Comparison of ENCODE assay signal across 15 cellular contexts in genomic region chr1:37633950-37634553, GRCh38. TPM values are rescaled to one million over a fixed set of nuclear protein-coding genes. Genes with fewer than 3 reads are reported as not detected.
DNase-seq lines count a peak whose midpoint lies in the region; ATAC-seq and TF ChIP-seq lines count a peak whose summit lies in the region.
"Had no signal": no experiment of that assay in that cellular context is flagged by ENCODE, and none has a peak within 500 bp of the region (broad histone marks: within the 10 kb centered on the region; RNA-seq: fewer than 3 reads in every experiment).

No MANE protein-coding gene starts in this region.

- peaks cover 3% of the 10 kb centered on the region; the same call in 1 of the 2 replicates for H4K20me1 ChIP-seq in PC-3 (ENCODE audit: low read length)

- TF ChIP-seq POLR2A in spleen (IDR thresholded peaks at IDR 0.05): no peak

- H3K27ac ChIP-seq in WERI-Rb-1 (peak overlapping the region; percentile 6; the same call in 1 of the 2 replicates), spleen (no peak overlapping the region), PC-3 (ENCODE audit: low read length) (no peak overlapping the region)
- H3K27ac ChIP-seq: 22Rv1, SK-N-MC had no signal

- intact Hi-C loops in spleen (cut with DNase I; ENCODE audit: low total_unique reads): no loop called here
- intact Hi-C loops in PC-3 (cut with micrococcal nuclease): no loop called here

- H3F3A ChIP-seq in PC-3 (ENCODE audit: low read length, unreplicated experiment): no peaks in the 10 kb centered on the region

- no peaks in the 10 kb centered on the region for H3K79me2 ChIP-seq in PC-3 (ENCODE audit: low read length)

- CTCF ChIA-PET in PC-3 (lab: Charles Lee): no interaction called here

- H3K4me2 ChIP-seq in PC-3 (ENCODE audit: low read length): no peak overlapping the region

- H3K4me3 ChIP-seq in WERI-Rb-1 (ENCODE audit: low read depth, low read length) (peak overlapping the region; percentile 68), spleen (peak overlapping the region in 7 of 8 donors; percentile 17 to 60 (median 21)), PC-3 (ENCODE audit: low read length) (no peak overlapping the region)
- H3K4me3 ChIP-seq: SK-N-MC had no signal

- H3K9me2 ChIP-seq in PC-3 (replicated peaks; ENCODE audit: low read length): no peaks in the 10 kb centered on the region

- no peak overlapping the region for H3K9ac ChIP-seq in PC-3 (ENCODE audit: low read length)

- 4 to 9% (median 4%) methylated on average over 34 to 40 of the region's 40 CpGs for WGBS in spleen, 5 donors

- H3K4me1 ChIP-seq in spleen (peaks cover 0 to 22% (median 14%) of the 10 kb centered on the region in 6 donors), PC-3 (ENCODE audit: insufficient read depth, low read length) (no peaks in the 10 kb centered on the region)

- POLR2A ChIA-PET in PC-3 (lab: Charles Lee; ENCODE audit: unreplicated experiment): no interaction called here

- peak; percentile 40 for DNase-seq in DMS 273 (lab: John Stamatoyannopoulos, UW; ENCODE audit: unreplicated experiment)
- no peak for DNase-seq in DMS 273 treated with DMSO at 0.1 percent for 48 hours (lab: John Stamatoyannopoulos, UW)
- no peak for DNase-seq in WERI-Rb-1
- peak; percentile 67 for DNase-seq in left kidney (ENCODE audit: low read depth, low spot score)
- DNase-seq in spleen: no peak
- DNase-seq in NCI-H82 treated with DMSO at 0.1 percent for 48 hours (lab: John Stamatoyannopoulos, UW; ENCODE audit: unreplicated experiment): no peak
- no peak for DNase-seq in NCI-H2107 treated with DMSO at 0.1 percent for 48 hours (lab: John Stamatoyannopoulos, UW; ENCODE audit: unreplicated experiment)
- no peak for DNase-seq in PC-3
- DNase-seq: effector CD8-positive, alpha-beta T cell; immature natural killer cell; NCI-H446; nucleus accumbens had no signal

- TF ChIP-seq CTCF in WERI-Rb-1 (IDR thresholded peaks at IDR 0.05; ENCODE audit: low read depth, low read length): no peak
- no peak for TF ChIP-seq CTCF in spleen (IDR thresholded peaks at IDR 0.05 in 8 of 11, conservative IDR thresholded peaks at IDR 0.05 in 3 of 11)
- no peak for TF ChIP-seq CTCF in PC-3 (conservative IDR thresholded peaks at IDR 0.05; ENCODE audit: low read depth, low read length)

- no peaks in the 10 kb centered on the region for H3K27me3 ChIP-seq in WERI-Rb-1 (ENCODE audit: insufficient read depth, low read depth, severe bottlenecking)
- H3K27me3 ChIP-seq in spleen (replicated peaks in 1 of 7): peaks cover 4 to 100% (median 67%) of the 10 kb centered on the region in 7 donors
- peaks cover 94% of the 10 kb centered on the region for H3K27me3 ChIP-seq in PC-3 (ENCODE audit: low read length)

- ATAC-seq in PC-3: no peak

- H3K9me3 ChIP-seq in WERI-Rb-1 (ENCODE audit: severe bottlenecking) (no peaks in the 10 kb centered on the region), spleen (no peaks in the 10 kb centered on the region), PC-3 (ENCODE audit: low read length) (no peaks in the 10 kb centered on the region)

- H2AFZ ChIP-seq in PC-3 (ENCODE audit: low read length): no peak overlapping the region

- BruUV-seq in PC-3 (replicated peaks; lab: Mats Ljungman, UMichigan): no TSS peak

- H3K36me3 ChIP-seq in WERI-Rb-1 (no peaks in the 10 kb centered on the region), spleen (no peaks in the 10 kb centered on the region), PC-3 (ENCODE audit: low read depth, low read length) (no peaks in the 10 kb centered on the region)

RNA-seq across cellular contexts. Expression of gene RSPO1, which starts 0.6 kb away (rescaled TPM):
- total RNA-seq in spleen (1 to 10 TPM in 1 of 7 donors, under 1 TPM in 5, not detected in 1; 0.37 to 1.0 (median 0.53) TPM), PC-3 (2014; rRNA removed) (not detected in 2 replicates)
- under 1 TPM; 0.20 to 0.50 (median 0.48) TPM for polyA plus RNA-seq in spleen
- total RNA-seq: LHCN-M2 had no signal
- polyA plus RNA-seq: immature natural killer cell had no signal

RNA-seq across cellular contexts. Expression of gene GNL2, which starts 38.3 kb away (rescaled TPM):
- total RNA-seq in spleen (10 to 100 TPM; 28.9 to 58.0 (median 34.8) TPM), PC-3 (2014; rRNA removed) (93.4 and 110 TPM in 2 replicates)
- 10 to 100 TPM; 31.8 to 49.2 (median 41.8) TPM for polyA plus RNA-seq in spleen

RNA-seq across cellular contexts. Expression of gene CDCA8, which starts 58.3 kb away (rescaled TPM):
- total RNA-seq in spleen: 1 to 10 TPM; 1.2 to 8.2 (median 4.3) TPM
- polyA plus RNA-seq in spleen: 1 to 10 TPM; 1.5 to 7.7 (median 3.9) TPM
- 30.1 and 31.8 TPM in 2 replicates for total RNA-seq in PC-3 (2014; rRNA removed)

Comparison
In these comparisons a context has a peak if more than half of its experiments do, and no peak if none do; other contexts are left out.
1. DNase-seq: peak in DMS 273 (single experiment) and left kidney (single experiment); none in DMS 273 treated with DMSO at 0.1 percent for 48 hours (single experiment), WERI-Rb-1 (single experiment), spleen (single experiment), NCI-H82 treated with DMSO at 0.1 percent for 48 hours (single experiment), NCI-H2107 treated with DMSO at 0.1 percent for 48 hours (single experiment) and PC-3 (single experiment).